ENCODE assay signal across 8 cellular contexts in genomic region chr4:39636786-39637185, GRCh38. TPM values are rescaled to one million over a fixed set of nuclear protein-coding genes. Genes with fewer than 3 reads are reported as not detected.
DNase-seq lines count a peak whose midpoint lies in the region; ATAC-seq and TF ChIP-seq lines count a peak whose summit lies in the region.

No MANE protein-coding gene starts in this region.

- peak overlapping the region; percentile 98 for H3K27ac Mint-ChIP-seq in chondrocyte (ENCODE audit: unreplicated experiment)

- H3K27ac ChIP-seq in muscle layer of colon (ENCODE audit: low read depth, low read length), result peak overlapping the region; percentile 87

- H3K36me3 ChIP-seq in muscle layer of colon (ENCODE audit: insufficient read depth, low read length), result no peaks in the 10 kb centered on the region

- H3K4me3 ChIP-seq in AG04449 (ENCODE audit: low read depth, low read length), result peak overlapping the region; percentile 86
- peak overlapping the region; percentile 2 to 100 for H3K4me3 ChIP-seq in muscle layer of colon (ENCODE audit: low read depth in 1 of 2, low read length in 2 of 2)

- CTCF ChIA-PET in AG04449 (lab: Yijun Ruan, JAX), result interaction anchor here (6.3 kb wide), 1 partner anchor 167 kb away, joined by 53 read pairs; no protein-coding TSS in a partner anchor

- H3K27me3 ChIP-seq in muscle layer of colon (ENCODE audit: control insufficient read depth in 1 of 2, insufficient read depth in 2 of 2, low read length in 2 of 2), result no peaks in the 10 kb centered on the region

- no peaks in the 10 kb centered on the region for H3K9me3 ChIP-seq in muscle layer of colon (ENCODE audit: low read length)

- H3K36me3 Mint-ChIP-seq in chondrocyte (ENCODE audit: low read depth), result no peaks in the 10 kb centered on the region

- no peaks in the 10 kb centered on the region for H3K27me3 Mint-ChIP-seq in chondrocyte (ENCODE audit: low read depth)

- peaks cover 45% of the 10 kb centered on the region for H3K4me1 Mint-ChIP-seq in chondrocyte (ENCODE audit: low read depth)

- POLR2A ChIA-PET in AG04449 (lab: Yijun Ruan, JAX), result interaction anchor here (4.9 kb wide), 1 partner anchor 111 kb away, joined by 87 read pairs; the partner anchor contains the start of gene UGDH

- H3K4me1 ChIP-seq in muscle layer of colon (ENCODE audit: insufficient read depth, low read length), result peaks cover 4% of the 10 kb centered on the region

- ATAC-seq in HG03565 (IDR thresholded peaks at IDR 0.05; ENCODE audit: unreplicated experiment), result no peak

- TF ChIP-seq CTCF in AG04449 (IDR thresholded peaks at IDR 0.05; ENCODE audit: insufficient read depth, low read length, missing control alignments) (no peak), chondrocyte (IDR thresholded peaks at IDR 0.05) (peak; percentile 34)

- no peaks in the 10 kb centered on the region for H3K9me3 Mint-ChIP-seq in chondrocyte (ENCODE audit: low read depth)

- peak overlapping the region; percentile 85 for H3K4me3 Mint-ChIP-seq in chondrocyte (ENCODE audit: unreplicated experiment)

- H3K9ac ChIP-seq in muscle layer of colon (ENCODE audit: low read length), result peak overlapping the region; percentile 99

- no peak for DNase-seq in AG04449 (ENCODE audit: low read depth, low spot score)
- peak; percentile 43 for DNase-seq in LHCN-M2 (ENCODE audit: low read depth)
- no peak for DNase-seq in chondrocyte (ENCODE audit: low spot score)
- DNase-seq in mesenteric fat pad (ENCODE audit: low spot score), result no peak
- DNase-seq in NCI-H226, result no peak
- no peak for DNase-seq in SIG-M5 treated with dmso at 0.1 percent for 504 hours (lab: John Stamatoyannopoulos, UW; ENCODE audit: unreplicated experiment)

RNA-seq across cellular contexts. Expression of gene SMIM14, which starts 1.9 kb away (rescaled TPM):
- total RNA-seq in LHCN-M2 (2014; rRNA removed) (20.1 and 32.0 TPM in 2 replicates), chondrocyte (42.6 to 54.2 TPM (median 46.9 TPM) in 3 replicates), mesenteric fat pad (43.1 TPM)
- 12.7 TPM for polyA plus RNA-seq in LHCN-M2 (2012)
